In the genomic region with DNA sequence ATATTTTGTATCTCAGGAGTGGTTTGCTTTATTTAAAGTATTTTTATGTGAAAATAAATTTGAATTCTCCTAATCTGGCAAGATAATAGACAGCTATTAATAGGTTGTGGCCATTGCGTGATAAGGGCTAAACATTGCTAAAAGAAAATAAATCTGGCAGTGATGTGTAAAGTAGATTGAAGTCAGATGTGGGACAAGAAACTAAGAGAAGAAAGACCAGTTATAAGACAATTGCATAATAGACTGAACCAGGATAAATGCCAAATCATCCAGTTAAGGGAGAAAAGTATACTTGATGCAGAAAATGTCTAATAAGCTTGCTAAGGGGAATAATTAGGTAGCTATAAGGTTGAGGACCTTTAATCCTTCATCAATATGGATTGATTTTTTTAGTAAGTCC, we compare ENCODE assay signal across 16 cellular contexts.
DNase-seq lines count a peak whose midpoint lies in the region; ATAC-seq and TF ChIP-seq lines count a peak whose summit lies in the region.
"Had no signal": no experiment of that assay in that cellular context is flagged by ENCODE, and none has a peak within 500 bp of the region (broad histone marks: within the 10 kb centered on the region; RNA-seq: fewer than 3 reads in every experiment).

No MANE protein-coding gene starts in this region.

- H3K4me3 ChIP-seq in astrocyte of the spinal cord (ENCODE audit: low read depth, low read length) (no peak overlapping the region), gastroesophageal sphincter (no peak overlapping the region), upper lobe of right lung (no peak overlapping the region)
- H3K4me3 ChIP-seq: cardiac muscle cell, lung, psoas muscle, SK-N-MC had no signal

- no peak for TF ChIP-seq EP300 in gastroesophageal sphincter (IDR thresholded peaks at IDR 0.05)

- intact Hi-C loops in upper lobe of right lung (cut with DNase I): no loop called here

- H3K36me3 ChIP-seq in gastroesophageal sphincter (no peaks in the 10 kb centered on the region), upper lobe of right lung (no peaks in the 10 kb centered on the region)
- H3K36me3 ChIP-seq: cardiac muscle cell had no signal

- peak; percentile 1 for DNase-seq in EL
- DNase-seq in astrocyte of the spinal cord (ENCODE audit: low read depth, low spot score): peak; percentile 9
- DNase-seq in stromal cell of bone marrow (ENCODE audit: low read depth): peak; percentile 87
- DNase-seq in NCI-H1694 treated with DMSO at 0.1 percent for 48 hours (lab: John Stamatoyannopoulos, UW): no peak
- DNase-seq in upper lobe of right lung: no peak
- DNase-seq: activated naive CD4-positive, alpha-beta T cell treated with anti-CD3 and anti-CD28 coated beads for 36 hours; effector memory CD4-positive, alpha-beta T cell; naive thymus-derived CD8-positive, alpha-beta T cell; NCI-H2029 treated with DMSO at 0.1 percent for 48 hours; NCI-H524 treated with DMSO at 0.1 percent for 48 hours; psoas muscle had no signal

- in situ Hi-C loops in astrocyte of the spinal cord (cut with HindIII; ENCODE audit: low sequenced_read_pairs): no loop called here

- peak; percentile 44 for ATAC-seq in gastroesophageal sphincter
- ATAC-seq in HG02852 (IDR thresholded peaks at IDR 0.05; ENCODE audit: unreplicated experiment): no peak
- no peak for ATAC-seq in upper lobe of right lung
- ATAC-seq: naive thymus-derived CD8-positive, alpha-beta T cell; psoas muscle had no signal

- H3K9me3 ChIP-seq in gastroesophageal sphincter (no peaks in the 10 kb centered on the region), upper lobe of right lung (no peaks in the 10 kb centered on the region)
- H3K9me3 ChIP-seq: psoas muscle had no signal

- 19 to 50% methylated on average over 1 of the region's 1 CpG for WGBS in gastroesophageal sphincter (ENCODE audit: low coverage in 1 of 2), 2 donors

- peak overlapping the region in 1 of 4 donors; percentile 44 for H3K27ac ChIP-seq in gastroesophageal sphincter
- H3K27ac ChIP-seq in upper lobe of right lung: no peak overlapping the region
- H3K27ac ChIP-seq: cardiac muscle cell, psoas muscle, SK-N-MC had no signal

- no peaks in the 10 kb centered on the region for H3K27me3 ChIP-seq in gastroesophageal sphincter
- no peaks in the 10 kb centered on the region for H3K27me3 ChIP-seq in upper lobe of right lung
- H3K27me3 ChIP-seq: cardiac muscle cell had no signal

- TF ChIP-seq POLR2A in gastroesophageal sphincter (IDR thresholded peaks at IDR 0.05): no peak

- no peak for TF ChIP-seq CTCF in astrocyte of the spinal cord (IDR thresholded peaks at IDR 0.05; ENCODE audit: low read depth, low read length)
- TF ChIP-seq CTCF in gastroesophageal sphincter (IDR thresholded peaks at IDR 0.05): no peak
- no peak for TF ChIP-seq CTCF in upper lobe of right lung (IDR thresholded peaks at IDR 0.05)

- H3K4me1 ChIP-seq in gastroesophageal sphincter (peaks cover 0 to 6% (median 5%) of the 10 kb centered on the region in 3 donors), upper lobe of right lung (no peaks in the 10 kb centered on the region)

Comparison
In these comparisons a context has a peak if more than half of its experiments do, and no peak if none do; other contexts are left out.
1. DNase-seq: peak in EL (single experiment), astrocyte of the spinal cord (single experiment) and stromal cell of bone marrow (single experiment); none in NCI-H1694 treated with DMSO at 0.1 percent for 48 hours (single experiment) and upper lobe of right lung (single experiment).